In the genomic region with DNA sequence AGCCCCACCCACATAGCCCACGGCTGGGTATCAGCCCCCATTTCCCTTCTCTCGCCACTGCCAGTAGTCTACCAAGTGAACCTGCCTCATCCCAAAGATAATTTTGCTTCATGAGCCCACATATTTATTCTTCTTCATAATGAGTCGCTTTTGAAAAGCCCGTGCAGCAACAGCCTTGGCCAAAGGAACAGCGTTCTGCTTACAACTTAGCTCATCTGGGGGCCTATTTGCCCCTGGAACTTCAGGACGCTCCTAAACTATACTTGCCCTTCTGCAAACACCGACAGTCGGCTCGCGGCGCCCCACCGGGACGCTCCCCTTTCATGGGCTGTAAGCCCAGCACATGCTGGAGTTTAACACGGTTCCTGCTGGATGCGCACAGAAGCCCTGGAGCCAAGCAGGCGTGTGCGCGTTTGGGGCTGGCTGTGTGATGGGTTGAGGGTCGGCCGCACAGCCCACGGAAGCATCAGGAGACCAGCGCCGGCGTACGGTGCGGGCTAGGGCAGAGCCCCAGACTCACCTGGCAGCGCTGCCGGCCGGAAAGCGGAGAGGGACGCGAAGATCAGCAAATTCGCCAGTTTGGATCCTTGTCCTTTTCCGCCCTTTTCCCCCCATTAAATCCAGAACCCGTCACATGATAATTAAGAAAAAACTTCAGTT, we compare ENCODE assay signal across 8 cellular contexts. TPM values are rescaled to one million over a fixed set of nuclear protein-coding genes. Genes with fewer than 3 reads are reported as not detected.
DNase-seq lines count a peak whose midpoint lies in the region; ATAC-seq, FAIRE-seq and TF ChIP-seq lines count a peak whose summit lies in the region.

No MANE protein-coding gene starts in this region.

- H3K27me3 ChIP-seq in HUES48 (ENCODE audit: control insufficient read depth, insufficient read depth, low read length) (no peaks in the 10 kb centered on the region), K562 (ENCODE audit: control insufficient read depth in 2 of 2, insufficient read depth in 2 of 2, low read length in 2 of 2) (no peaks in the 10 kb centered on the region), kidney epithelial cell (ENCODE audit: control insufficient read depth, insufficient read depth, low read length) (no peaks in the 10 kb centered on the region), stomach smooth muscle (ENCODE audit: control insufficient read depth in 1 of 2, insufficient read depth in 2 of 2, low read length in 2 of 2) (no peaks in the 10 kb centered on the region)

- H3K9me3 ChIP-seq in HUES48 (ENCODE audit: control insufficient read depth, insufficient read depth, low read length) (no peaks in the 10 kb centered on the region), K562 (replicated peaks; ENCODE audit: control insufficient read depth, insufficient read depth, low read depth, low read length) (no peaks in the 10 kb centered on the region), stomach smooth muscle (ENCODE audit: control insufficient read depth in 2 of 2, low read length in 2 of 2) (no peaks in the 10 kb centered on the region)

- no peaks in the 10 kb centered on the region for H3K9me1 ChIP-seq in K562 (ENCODE audit: control insufficient read depth, insufficient read depth, low read length)

- no peak for FAIRE-seq in K562 (lab: Jason Lieb, UNC)

- in situ Hi-C loops in K562 (cut with MboI) = no loop called here

- H2AFZ ChIP-seq in K562 (ENCODE audit: low read depth, low read length) = peak overlapping the region; percentile 83

- 0% methylated on average over 35 of the region's 35 CpGs for WGBS in K562 (ENCODE audit: insufficient coverage, low coverage, missing lambda C conversion rate)

- CTCF ChIA-PET in K562 (lab: Yijun Ruan, JAX; ENCODE audit: low intra/inter-chr PET ratio) = interaction anchor here (0.7 kb wide), 1 partner anchor 106 kb away, joined by 3 read pairs; no protein-coding TSS in a partner anchor

- no peaks in the 10 kb centered on the region for H4K20me1 ChIP-seq in K562 (replicated peaks; ENCODE audit: control insufficient read depth, insufficient read depth, low read length)

- ATAC-seq in GM18502 (IDR thresholded peaks at IDR 0.05; ENCODE audit: poor library complexity, unreplicated experiment) (peak; percentile 40), GM21576 (IDR thresholded peaks at IDR 0.05; ENCODE audit: unreplicated experiment) (peak; percentile 23), K562 (peak; percentile 33)

- H3K27ac ChIP-seq in HUES48 (ENCODE audit: low read depth, low read length) (peak overlapping the region; percentile 92), K562 (ENCODE audit: extremely low read depth, low read depth, low read length) (peak overlapping the region; percentile 86), stomach smooth muscle (ENCODE audit: low read length) (peak overlapping the region; percentile 75)

- TF ChIP-seq CTCF in K562 (IDR thresholded peaks at IDR 0.05 in 2 of 3, conservative IDR thresholded peaks at IDR 0.05 in 1 of 3; ENCODE audit: insufficient read depth in 2 of 3, low read depth in 1 of 3, low read length in 3 of 3) = no peak; a peak in 1 of 6 replicates
- TF ChIP-seq CTCF in kidney epithelial cell (IDR thresholded peaks at IDR 0.05; ENCODE audit: insufficient read depth, low read length, poor library complexity, severe bottlenecking) = no peak

- TF ChIP-seq EP300 in K562 (IDR thresholded peaks at IDR 0.05; ENCODE audit: low read length) = no peak

- TF ChIP-seq RAD21 in K562 (CRISPR knock-in tag; conservative IDR thresholded peaks at IDR 0.05 in 1 of 2, IDR thresholded peaks at IDR 0.05 in 1 of 2) = peak in 1 of 2 experiments; percentile 19; a peak in 1 of 4 replicates

- peak overlapping the region; percentile 87 for H3K9ac ChIP-seq in HUES48 (ENCODE audit: low read depth, low read length)
- peak overlapping the region; percentile 87 to 98 for H3K9ac ChIP-seq in K562 (ENCODE audit: insufficient read depth in 1 of 2, low read depth in 2 of 2, low read length in 2 of 2)
- H3K9ac ChIP-seq in stomach smooth muscle (ENCODE audit: low read length in 2 of 2) = peak overlapping the region; percentile 85 to 91

- H3K79me2 ChIP-seq in K562 (ENCODE audit: control insufficient read depth, insufficient read depth, low read length) = peaks cover 89% of the 10 kb centered on the region

- H3K4me3 ChIP-seq in HUES48 (ENCODE audit: low read depth, low read length) (peak overlapping the region; percentile 89), K562 (peak overlapping the region; percentile 75), kidney epithelial cell (ENCODE audit: low read depth, low read length) (peak overlapping the region; percentile 69), stomach smooth muscle (ENCODE audit: low read length in 2 of 2) (peak overlapping the region; percentile 98)

- peak overlapping the region; percentile 92 for H3K4me2 ChIP-seq in K562 (ENCODE audit: insufficient read depth, low read length)

- DNase-seq in K562 (ENCODE audit: extremely low read depth in 1 of 4, low spot score in 3 of 4) (peak in 2 of 4 experiments; percentile 17 to 56), kidney epithelial cell (ENCODE audit: low read depth) (no peak), HuH-7.5 (ENCODE audit: low spot score) (no peak)
- DNase-seq in stimulated activated CD4-positive, alpha-beta T cell treated with anti-CD3 and anti-CD28 coated beads, Interleukin-4, amount 100 ng/mL, for 1 hour = no peak

- BruUV-seq in K562 (replicated peaks; lab: Mats Ljungman, UMichigan) = TSS peak; percentile 85

- TF ChIP-seq POLR2A in K562 (conservative IDR thresholded peaks at IDR 0.05) = peak; percentile 81

- H3K36me3 ChIP-seq in HUES48 (ENCODE audit: control insufficient read depth, insufficient read depth, low read length) (peaks cover 7% of the 10 kb centered on the region), K562 (ENCODE audit: control insufficient read depth, insufficient read depth, low read length) (peaks cover 38% of the 10 kb centered on the region), kidney epithelial cell (ENCODE audit: control insufficient read depth, insufficient read depth, low read length) (no peaks in the 10 kb centered on the region), stomach smooth muscle (ENCODE audit: control insufficient read depth in 2 of 2, insufficient read depth in 2 of 2, low read length in 2 of 2) (peaks cover 3 to 7% of the 10 kb centered on the region in 2 donors)

- POLR2A ChIA-PET in K562 (lab: Yijun Ruan, JAX) = interaction anchor here (0.6 to 1.5 kb wide), 5 partner anchors 9 to 324 kb away, joined by 3 to 5 read pairs (median 4); no protein-coding TSS in a partner anchor

- H3K4me1 ChIP-seq in HUES48 (ENCODE audit: control insufficient read depth, insufficient read depth, low read length) (0 out of 2 replicates have a peak, but pooled peaks cover 8% of the 10 kb centered on the region), K562 (replicated peaks in 1 of 2; ENCODE audit: control insufficient read depth in 2 of 2, insufficient read depth in 2 of 2, low read length in 2 of 2) (peaks cover 16 to 18% of the 10 kb centered on the region in 2 experiments; a peak in 4 of 5 replicates), stomach smooth muscle (ENCODE audit: control insufficient read depth, insufficient read depth, low read length) (peaks cover 16% of the 10 kb centered on the region)

- intact Hi-C loops in K562 (cut with micrococcal nuclease) = loop anchor here (2.0 to 10.0 kb wide), 3 partner anchors 45 to 217 kb away; no protein-coding TSS in a partner anchor

TF ChIP-seq in K562, 482 proteins besides CTCF, POLR2A, EP300 and RAD21 (continues in another document):
- TF ChIP-seq NCOR1 (IDR thresholded peaks at IDR 0.05) (no peak), JUNB (CRISPR knock-in tag; conservative IDR thresholded peaks at IDR 0.05) (0 out of 2 replicates have a peak, but pooled peaks have one; percentile 9), KLF1 (tag; IDR thresholded peaks at IDR 0.05) (0 out of 2 replicates have a peak, but pooled peaks have one; percentile 11), WHSC1 (IDR thresholded peaks at IDR 0.05; ENCODE audit: low read length) (no peak)

RNA-seq across cellular contexts. Expression of a gene that starts 0.4 kb away (rescaled TPM):
- total RNA-seq in K562 (2011; cell fraction: chromatin; rRNA removed; ENCODE audit: low replicate concordance) = 16.0 and 31.5 TPM in 2 replicates
- total RNA-seq in K562 (2011; cell fraction: nucleolus; rRNA removed) = 15.5 and 21.3 TPM in 2 replicates
- total RNA-seq in K562 (2011; cell fraction: nucleoplasm; rRNA removed) = 31.2 and 35.3 TPM in 2 replicates
- total RNA-seq in K562 (2014; rRNA removed) (12.5 TPM in 2 replicates), K562 (2014; rRNA removed; fragmentation: Illumina TruSeq; extraction: Trizol) (38.4 and 48.7 TPM in 2 replicates), K562 (2015; rRNA removed; fragmentation: Illumina TruSeq; extraction: Trizol) (30.1 and 38.4 TPM in 2 replicates), K562 (2021) (23.6 and 24.3 TPM in 2 replicates), kidney epithelial cell (6.8 and 11.9 TPM in 2 replicates)
- polyA plus RNA-seq in K562 (2011; rRNA removed) (45.5 and 66.0 TPM in 2 replicates), K562 (2014; fragmentation: Illumina TruSeq; extraction: Trizol) (28.3 and 31.1 TPM in 2 replicates), K562 (2014; fragmentation: Nextera tagmentation; extraction: Ambion mirVana) (100 to 1,000 TPM; 136 to 140 TPM), K562 (2014; rRNA removed) (36.9 and 42.7 TPM in 2 replicates)
- polyA plus RNA-seq in K562 (2011; cell fraction: cytosol; rRNA removed) = 15.7 and 31.1 TPM in 2 replicates
- polyA plus RNA-seq in K562 (2011; cell fraction: nucleus; rRNA removed) = 13.0 and 18.3 TPM in 2 replicates
- 41.1 and 47.8 TPM in 2 replicates for polyA plus RNA-seq in K562 (2012)
- polyA minus RNA-seq in K562 (2011; rRNA and poly(A)+ RNA removed) = 23.5 and 25.1 TPM in 2 replicates
- 9.4 and 9.8 TPM in 2 replicates for polyA minus RNA-seq in K562 (2011; cell fraction: cytosol; rRNA and poly(A)+ RNA removed)
- polyA minus RNA-seq in K562 (2011; cell fraction: nucleus; rRNA and poly(A)+ RNA removed) = 4.8 and 8.3 TPM in 2 replicates

RNA-seq across cellular contexts. Expression of a gene that starts 0.7 kb away (rescaled TPM):
- 69.6 and 163 TPM in 2 replicates for total RNA-seq in K562 (2011; cell fraction: chromatin; rRNA removed; ENCODE audit: low replicate concordance)
- total RNA-seq in K562 (2011; cell fraction: nucleolus; rRNA removed) = 33.0 and 51.2 TPM in 2 replicates
- 77.8 and 100 TPM in 2 replicates for total RNA-seq in K562 (2011; cell fraction: nucleoplasm; rRNA removed)
- total RNA-seq in K562 (2014; rRNA removed) = 18.3 and 21.8 TPM in 2 replicates
- 31.3 and 38.8 TPM in 2 replicates for total RNA-seq in K562 (2014; rRNA removed; fragmentation: Illumina TruSeq; extraction: Trizol)
- total RNA-seq in K562 (2015; rRNA removed; fragmentation: Illumina TruSeq; extraction: Trizol) = 24.1 and 25.4 TPM in 2 replicates
- total RNA-seq in K562 (2021) = 23.2 and 27.1 TPM in 2 replicates
- polyA plus RNA-seq in K562 (2011; rRNA removed) = 30.6 and 43.6 TPM in 2 replicates
- 5.5 and 12.7 TPM in 2 replicates for polyA plus RNA-seq in K562 (2011; cell fraction: cytosol; rRNA removed)
- polyA plus RNA-seq in K562 (2011; cell fraction: nucleus; rRNA removed) = 24.1 and 28.1 TPM in 2 replicates
- polyA plus RNA-seq in K562 (2012) = 14.4 and 18.4 TPM in 2 replicates
- polyA plus RNA-seq in K562 (2014; fragmentation: Illumina TruSeq; extraction: Trizol) = 26.1 and 28.8 TPM in 2 replicates
- polyA plus RNA-seq in K562 (2014; fragmentation: Nextera tagmentation; extraction: Ambion mirVana) = 10 to 100 TPM; 17.9 to 18.2 TPM
- 22.5 and 29.4 TPM in 2 replicates for polyA plus RNA-seq in K562 (2014; rRNA removed)
- polyA minus RNA-seq in K562 (2011; rRNA and poly(A)+ RNA removed) = 44.6 and 45.0 TPM in 2 replicates
- polyA minus RNA-seq in K562 (2011; cell fraction: cytosol; rRNA and poly(A)+ RNA removed) = 7.9 and 17.2 TPM in 2 replicates
- polyA minus RNA-seq in K562 (2011; cell fraction: nucleus; rRNA and poly(A)+ RNA removed) = 29.2 and 40.9 TPM in 2 replicates
- total RNA-seq in kidney epithelial cell = 7.3 and 8.1 TPM in 2 replicates
